ENCODE assay signal across 1 cellular context in the genomic region with DNA sequence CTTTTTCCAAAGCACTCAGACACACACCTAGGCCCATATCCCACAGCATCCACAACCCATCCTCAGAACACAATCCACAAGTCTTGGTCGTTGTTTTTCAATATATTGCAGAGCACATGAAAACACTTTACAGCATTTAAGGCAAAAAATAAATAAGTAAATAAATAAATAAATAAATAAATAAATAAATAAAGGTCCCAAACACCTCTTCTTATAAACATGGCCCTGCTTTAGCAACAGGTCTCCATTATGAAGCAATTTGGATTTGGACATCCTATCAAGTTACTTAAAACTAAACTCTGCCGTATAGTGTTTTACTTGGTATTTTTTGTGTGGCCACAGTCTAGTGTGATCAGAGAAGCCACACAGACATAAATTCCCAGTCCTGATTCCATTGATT.
TF ChIP-seq lines count a peak whose summit lies in the region.

No MANE protein-coding gene starts in this region.

TF ChIP-seq in HEK293, 187 proteins besides CTCF, POLR2A, EP300 and RAD21 (continued from another document):
- TF ChIP-seq, protein P1, sequence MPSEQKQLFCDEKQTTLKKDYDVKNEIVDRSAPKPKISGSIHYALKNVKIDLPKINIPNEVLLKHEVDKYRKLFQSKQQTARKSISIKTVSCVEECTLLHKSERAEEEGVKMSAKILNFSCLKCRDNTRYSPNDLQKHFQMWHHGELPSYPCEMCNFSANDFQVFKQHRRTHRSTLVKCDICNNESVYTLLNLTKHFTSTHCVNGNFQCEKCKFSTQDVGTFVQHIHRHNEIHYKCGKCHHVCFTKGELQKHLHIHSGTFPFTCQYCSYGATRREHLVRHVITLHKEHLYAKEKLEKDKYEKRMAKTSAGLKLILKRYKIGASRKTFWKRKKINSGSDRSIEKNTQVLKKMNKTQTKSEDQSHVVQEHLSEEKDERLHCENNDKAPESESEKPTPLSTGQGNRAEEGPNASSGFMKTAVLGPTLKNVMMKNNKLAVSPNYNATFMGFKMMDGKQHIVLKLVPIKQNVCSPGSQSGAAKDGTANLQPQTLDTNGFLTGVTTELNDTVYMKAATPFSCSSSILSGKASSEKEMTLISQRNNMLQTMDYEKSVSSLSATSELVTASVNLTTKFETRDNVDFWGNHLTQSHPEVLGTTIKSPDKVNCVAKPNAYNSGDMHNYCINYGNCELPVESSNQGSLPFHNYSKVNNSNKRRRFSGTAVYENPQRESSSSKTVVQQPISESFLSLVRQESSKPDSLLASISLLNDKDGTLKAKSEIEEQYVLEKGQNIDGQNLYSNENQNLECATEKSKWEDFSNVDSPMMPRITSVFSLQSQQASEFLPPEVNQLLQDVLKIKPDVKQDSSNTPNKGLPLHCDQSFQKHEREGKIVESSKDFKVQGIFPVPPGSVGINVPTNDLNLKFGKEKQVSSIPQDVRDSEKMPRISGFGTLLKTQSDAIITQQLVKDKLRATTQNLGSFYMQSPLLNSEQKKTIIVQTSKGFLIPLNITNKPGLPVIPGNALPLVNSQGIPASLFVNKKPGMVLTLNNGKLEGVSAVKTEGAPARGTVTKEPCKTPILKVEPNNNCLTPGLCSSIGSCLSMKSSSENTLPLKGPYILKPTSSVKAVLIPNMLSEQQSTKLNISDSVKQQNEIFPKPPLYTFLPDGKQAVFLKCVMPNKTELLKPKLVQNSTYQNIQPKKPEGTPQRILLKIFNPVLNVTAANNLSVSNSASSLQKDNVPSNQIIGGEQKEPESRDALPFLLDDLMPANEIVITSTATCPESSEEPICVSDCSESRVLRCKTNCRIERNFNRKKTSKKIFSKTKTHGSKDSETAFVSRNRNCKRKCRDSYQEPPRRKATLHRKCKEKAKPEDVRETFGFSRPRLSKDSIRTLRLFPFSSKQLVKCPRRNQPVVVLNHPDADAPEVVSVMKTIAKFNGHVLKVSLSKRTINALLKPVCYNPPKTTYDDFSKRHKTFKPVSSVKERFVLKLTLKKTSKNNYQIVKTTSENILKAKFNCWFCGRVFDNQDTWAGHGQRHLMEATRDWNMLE (tag by site-specific recombination; conservative IDR thresholded peaks at IDR 0.05; ENCODE audit: low read depth), result peak; percentile 80
- TF ChIP-seq ZNF629 (tag by site-specific recombination; IDR thresholded peaks at IDR 0.05) (peak; percentile 41; the same call in 1 of the 2 replicates), KLF9 (tag by site-specific recombination; IDR thresholded peaks at IDR 0.05; ENCODE audit: low read depth) (no peak), ZNF394 (tag by site-specific recombination; IDR thresholded peaks at IDR 0.05; ENCODE audit: borderline replicate concordance) (peak; percentile 93), ZNF785 (tag by site-specific recombination; IDR thresholded peaks at IDR 0.05) (no peak), ZNF654 (tag by site-specific recombination; IDR thresholded peaks at IDR 0.05; ENCODE audit: low read depth) (peak; percentile 33), ZNF561 (tag by site-specific recombination; IDR thresholded peaks at IDR 0.05; ENCODE audit: borderline replicate concordance) (no peak), ZNF140 (tag by site-specific recombination; IDR thresholded peaks at IDR 0.05) (peak; percentile 36; the same call in 1 of the 2 replicates), ZNF571 (tag by site-specific recombination; IDR thresholded peaks at IDR 0.05) (no peak), GFI1B (tag by site-specific recombination; IDR thresholded peaks at IDR 0.05) (no peak), YY2 (tag by site-specific recombination; IDR thresholded peaks at IDR 0.05) (no peak), BCL11A (tag by site-specific recombination; IDR thresholded peaks at IDR 0.05; ENCODE audit: low read depth) (no peak)
- TF ChIP-seq, protein P2, sequence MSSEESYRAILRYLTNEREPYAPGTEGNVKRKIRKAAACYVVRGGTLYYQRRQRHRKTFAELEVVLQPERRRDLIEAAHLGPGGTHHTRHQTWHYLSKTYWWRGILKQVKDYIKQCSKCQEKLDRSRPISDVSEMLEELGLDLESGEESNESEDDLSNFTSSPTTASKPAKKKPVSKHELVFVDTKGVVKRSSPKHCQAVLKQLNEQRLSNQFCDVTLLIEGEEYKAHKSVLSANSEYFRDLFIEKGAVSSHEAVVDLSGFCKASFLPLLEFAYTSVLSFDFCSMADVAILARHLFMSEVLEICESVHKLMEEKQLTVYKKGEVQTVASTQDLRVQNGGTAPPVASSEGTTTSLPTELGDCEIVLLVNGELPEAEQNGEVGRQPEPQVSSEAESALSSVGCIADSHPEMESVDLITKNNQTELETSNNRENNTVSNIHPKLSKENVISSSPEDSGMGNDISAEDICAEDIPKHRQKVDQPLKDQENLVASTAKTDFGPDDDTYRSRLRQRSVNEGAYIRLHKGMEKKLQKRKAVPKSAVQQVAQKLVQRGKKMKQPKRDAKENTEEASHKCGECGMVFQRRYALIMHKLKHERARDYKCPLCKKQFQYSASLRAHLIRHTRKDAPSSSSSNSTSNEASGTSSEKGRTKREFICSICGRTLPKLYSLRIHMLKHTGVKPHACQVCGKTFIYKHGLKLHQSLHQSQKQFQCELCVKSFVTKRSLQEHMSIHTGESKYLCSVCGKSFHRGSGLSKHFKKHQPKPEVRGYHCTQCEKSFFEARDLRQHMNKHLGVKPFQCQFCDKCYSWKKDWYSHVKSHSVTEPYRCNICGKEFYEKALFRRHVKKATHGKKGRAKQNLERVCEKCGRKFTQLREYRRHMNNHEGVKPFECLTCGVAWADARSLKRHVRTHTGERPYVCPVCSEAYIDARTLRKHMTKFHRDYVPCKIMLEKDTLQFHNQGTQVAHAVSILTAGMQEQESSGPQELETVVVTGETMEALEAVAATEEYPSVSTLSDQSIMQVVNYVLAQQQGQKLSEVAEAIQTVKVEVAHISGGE (tag by site-specific recombination; conservative IDR thresholded peaks at IDR 0.05; ENCODE audit: low read depth), result peak; percentile 68
- TF ChIP-seq, protein P3, sequence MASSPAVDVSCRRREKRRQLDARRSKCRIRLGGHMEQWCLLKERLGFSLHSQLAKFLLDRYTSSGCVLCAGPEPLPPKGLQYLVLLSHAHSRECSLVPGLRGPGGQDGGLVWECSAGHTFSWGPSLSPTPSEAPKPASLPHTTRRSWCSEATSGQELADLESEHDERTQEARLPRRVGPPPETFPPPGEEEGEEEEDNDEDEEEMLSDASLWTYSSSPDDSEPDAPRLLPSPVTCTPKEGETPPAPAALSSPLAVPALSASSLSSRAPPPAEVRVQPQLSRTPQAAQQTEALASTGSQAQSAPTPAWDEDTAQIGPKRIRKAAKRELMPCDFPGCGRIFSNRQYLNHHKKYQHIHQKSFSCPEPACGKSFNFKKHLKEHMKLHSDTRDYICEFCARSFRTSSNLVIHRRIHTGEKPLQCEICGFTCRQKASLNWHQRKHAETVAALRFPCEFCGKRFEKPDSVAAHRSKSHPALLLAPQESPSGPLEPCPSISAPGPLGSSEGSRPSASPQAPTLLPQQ (tag by site-specific recombination; IDR thresholded peaks at IDR 0.05), result no peak
- TF ChIP-seq, protein P4, sequence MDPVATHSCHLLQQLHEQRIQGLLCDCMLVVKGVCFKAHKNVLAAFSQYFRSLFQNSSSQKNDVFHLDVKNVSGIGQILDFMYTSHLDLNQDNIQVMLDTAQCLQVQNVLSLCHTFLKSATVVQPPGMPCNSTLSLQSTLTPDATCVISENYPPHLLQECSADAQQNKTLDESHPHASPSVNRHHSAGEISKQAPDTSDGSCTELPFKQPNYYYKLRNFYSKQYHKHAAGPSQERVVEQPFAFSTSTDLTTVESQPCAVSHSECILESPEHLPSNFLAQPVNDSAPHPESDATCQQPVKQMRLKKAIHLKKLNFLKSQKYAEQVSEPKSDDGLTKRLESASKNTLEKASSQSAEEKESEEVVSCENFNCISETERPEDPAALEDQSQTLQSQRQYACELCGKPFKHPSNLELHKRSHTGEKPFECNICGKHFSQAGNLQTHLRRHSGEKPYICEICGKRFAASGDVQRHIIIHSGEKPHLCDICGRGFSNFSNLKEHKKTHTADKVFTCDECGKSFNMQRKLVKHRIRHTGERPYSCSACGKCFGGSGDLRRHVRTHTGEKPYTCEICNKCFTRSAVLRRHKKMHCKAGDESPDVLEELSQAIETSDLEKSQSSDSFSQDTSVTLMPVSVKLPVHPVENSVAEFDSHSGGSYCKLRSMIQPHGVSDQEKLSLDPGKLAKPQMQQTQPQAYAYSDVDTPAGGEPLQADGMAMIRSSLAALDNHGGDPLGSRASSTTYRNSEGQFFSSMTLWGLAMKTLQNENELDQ (tag by site-specific recombination; IDR thresholded peaks at IDR 0.05; ENCODE audit: low read depth), result no peak
- TF ChIP-seq, protein P5, sequence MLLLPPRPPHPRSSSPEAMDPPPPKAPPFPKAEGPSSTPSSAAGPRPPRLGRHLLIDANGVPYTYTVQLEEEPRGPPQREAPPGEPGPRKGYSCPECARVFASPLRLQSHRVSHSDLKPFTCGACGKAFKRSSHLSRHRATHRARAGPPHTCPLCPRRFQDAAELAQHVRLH (tag by site-specific recombination; IDR thresholded peaks at IDR 0.05), result 0 out of 2 replicates have a peak, but pooled peaks have one; percentile 29
- TF ChIP-seq, protein P6, sequence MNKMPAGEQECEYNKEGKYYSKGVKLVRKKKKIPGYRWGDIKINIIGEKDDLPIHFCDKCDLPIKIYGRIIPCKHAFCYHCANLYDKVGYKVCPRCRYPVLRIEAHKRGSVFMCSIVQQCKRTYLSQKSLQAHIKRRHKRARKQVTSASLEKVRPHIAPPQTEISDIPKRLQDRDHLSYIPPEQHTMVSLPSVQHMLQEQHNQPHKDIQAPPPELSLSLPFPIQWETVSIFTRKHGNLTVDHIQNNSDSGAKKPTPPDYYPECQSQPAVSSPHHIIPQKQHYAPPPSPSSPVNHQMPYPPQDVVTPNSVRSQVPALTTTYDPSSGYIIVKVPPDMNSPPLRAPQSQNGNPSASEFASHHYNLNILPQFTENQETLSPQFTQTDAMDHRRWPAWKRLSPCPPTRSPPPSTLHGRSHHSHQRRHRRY (tag by site-specific recombination; IDR thresholded peaks at IDR 0.05), result no peak
TF ChIP-seq in HEK293: peak in this region for 20.
